1 cellular context compared by ENCODE assay signal in genomic region chr1:23616292-23616822, GRCh38.
TF ChIP-seq lines count a peak whose summit lies in the region.

No MANE protein-coding gene starts in this region.

TF ChIP-seq in WTC11, 78 proteins besides CTCF, POLR2A, EP300 and RAD21 (continued from another document):
- TF ChIP-seq ZNF281 (CRISPR knock-in tag; IDR thresholded peaks at IDR 0.05) (no peak), IRF2 (CRISPR knock-in tag; IDR thresholded peaks at IDR 0.05; ENCODE audit: borderline replicate concordance, low read depth) (no peak), USF1 (CRISPR knock-in tag; IDR thresholded peaks at IDR 0.05) (peak; percentile 78; the same call in 1 of the 2 replicates), PRDM15 (CRISPR knock-in tag; IDR thresholded peaks at IDR 0.05) (no peak), ATF3 (CRISPR knock-in tag; conservative IDR thresholded peaks at IDR 0.05) (no peak), SOX15 (CRISPR knock-in tag; IDR thresholded peaks at IDR 0.05) (no peak), SP1 (CRISPR knock-in tag; conservative IDR thresholded peaks at IDR 0.05) (no peak), ATF2 (CRISPR knock-in tag; IDR thresholded peaks at IDR 0.05; ENCODE audit: borderline replicate concordance, low read depth) (no peak), ZNF219 (CRISPR knock-in tag; IDR thresholded peaks at IDR 0.05; ENCODE audit: borderline replicate concordance) (no peak), EMX1 (CRISPR knock-in tag; IDR thresholded peaks at IDR 0.05) (no peak), TEAD4 (CRISPR knock-in tag; IDR thresholded peaks at IDR 0.05) (no peak), RORB (CRISPR knock-in tag; IDR thresholded peaks at IDR 0.05) (no peak), ZNF425 (CRISPR knock-in tag; conservative IDR thresholded peaks at IDR 0.05) (no peak), E2F1 (CRISPR knock-in tag; IDR thresholded peaks at IDR 0.05) (no peak), ZNF423 (CRISPR knock-in tag; IDR thresholded peaks at IDR 0.05) (no peak), NFYB (CRISPR knock-in tag; conservative IDR thresholded peaks at IDR 0.05; ENCODE audit: low read depth) (peak; percentile 62; the same call in 1 of the 2 replicates), NFE2L1 (CRISPR knock-in tag; IDR thresholded peaks at IDR 0.05) (no peak), CDX4 (CRISPR knock-in tag; IDR thresholded peaks at IDR 0.05; ENCODE audit: borderline replicate concordance) (no peak), ETV6 (CRISPR knock-in tag; IDR thresholded peaks at IDR 0.05) (no peak), USF2 (CRISPR knock-in tag; IDR thresholded peaks at IDR 0.05) (peak; percentile 84)
